Comparison of ENCODE assay signal across 24 cellular contexts in genomic region chr1:209430107-209430506, GRCh38.
DNase-seq lines count a peak whose midpoint lies in the region; ATAC-seq, FAIRE-seq and TF ChIP-seq lines count a peak whose summit lies in the region.
"Had no signal": no experiment of that assay in that cellular context is flagged by ENCODE, and none has a peak within 500 bp of the region (broad histone marks: within the 10 kb centered on the region; RNA-seq: fewer than 3 reads in every experiment).

No MANE protein-coding gene starts in this region.

- WGBS in mammary epithelial cell (ENCODE audit: low coverage, missing lambda C conversion rate) = 4% methylated on average over 3 of the region's 3 CpGs
- 69% methylated on average over 3 of the region's 3 CpGs for WGBS in smooth muscle cell (ENCODE audit: low lambda C conversion rate)

- intact Hi-C loops in mammary epithelial cell (cut with micrococcal nuclease) = loop anchor here (5.0 to 10.0 kb wide), 2 partner anchors 385 to 623 kb away; no protein-coding TSS in a partner anchor

- BruUV-seq in mammary epithelial cell (replicated peaks; lab: Mats Ljungman, UMichigan) = no TSS peak

- H3K9me3 ChIP-seq in HUES6 (ENCODE audit: control insufficient read depth, insufficient read depth, low read depth, low read length) = no peaks in the 10 kb centered on the region
- H3K9me3 ChIP-seq in mammary epithelial cell (replicated peaks; ENCODE audit: insufficient read depth, low read length) = no peaks in the 10 kb centered on the region
- H3K9me3 ChIP-seq in iPS-18c (ENCODE audit: control insufficient read depth, insufficient read depth, low read length) = no peaks in the 10 kb centered on the region
- H3K9me3 ChIP-seq in smooth muscle cell (replicated peaks; ENCODE audit: low read depth) = no peaks in the 10 kb centered on the region
- no peaks in the 10 kb centered on the region for H3K9me3 ChIP-seq in HAP-1
- H3K9me3 ChIP-seq: gastroesophageal sphincter, SJSA1 had no signal

- peak overlapping the region; percentile 91 for H3K4me2 ChIP-seq in mammary epithelial cell (ENCODE audit: insufficient read depth, low read depth, low read length)
- H3K4me2 ChIP-seq in smooth muscle cell = peak overlapping the region; percentile 68

- no peak overlapping the region for H2AFZ ChIP-seq in mammary epithelial cell (ENCODE audit: low read depth, low read length)
- no peak overlapping the region for H2AFZ ChIP-seq in smooth muscle cell (ENCODE audit: low read depth)

- no peak for FAIRE-seq in GM19239 (lab: Jason Lieb, UNC)
- FAIRE-seq: D721Med had no signal

- H3K27ac ChIP-seq in HUES6 (ENCODE audit: low read depth, low read length) (peak overlapping the region; percentile 64; the same call in 1 of the 2 replicates), mammary epithelial cell (ENCODE audit: insufficient read depth, low read depth, low read length) (peak overlapping the region; percentile 99), smooth muscle cell (ENCODE audit: low read depth) (peak overlapping the region; percentile 52)
- H3K27ac ChIP-seq: gastroesophageal sphincter, SJSA1 had no signal

- peaks cover 25% of the 10 kb centered on the region for H3K36me3 ChIP-seq in HUES6 (ENCODE audit: control insufficient read depth, insufficient read depth, low read length)
- H3K36me3 ChIP-seq in mammary epithelial cell (ENCODE audit: insufficient read depth, low read length) = peaks cover 26% of the 10 kb centered on the region
- no peaks in the 10 kb centered on the region for H3K36me3 ChIP-seq in smooth muscle cell (ENCODE audit: low read depth)
- H3K36me3 ChIP-seq in HAP-1 (replicated peaks) = no peaks in the 10 kb centered on the region
- H3K36me3 ChIP-seq: gastroesophageal sphincter, SJSA1 had no signal

- no peak for DNase-seq in mammary epithelial cell
- no peak for DNase-seq in smooth muscle cell (lab: John Stamatoyannopoulos, UW; ENCODE audit: unreplicated experiment)
- DNase-seq in NCI-H82 (lab: John Stamatoyannopoulos, UW) = no peak
- DNase-seq in HAP-1 (ENCODE audit: low spot score in 2 of 2) = no peak
- no peak for DNase-seq in GM19239 (ENCODE audit: insufficient read length, low spot score)
- DNase-seq: activated CD4-positive, alpha-beta T cell treated with anti-CD3 and anti-CD28 coated beads, Interleukin-2, amount 10 ng/mL, durations not matched to agents 24 days and 14 days; activated CD8-positive, alpha-beta memory T cell treated with anti-CD3 and anti-CD28 coated beads, Interleukin-2, amount 10 ng/mL, durations not matched to agents 7 days and 5 days; activated naive CD4-positive, alpha-beta T cell treated with anti-CD3 and anti-CD28 coated beads, Interleukin-2, amount 50 U/mL, for 16 hours; anterior cingulate cortex; central memory CD4-positive, alpha-beta T cell; Karpas-422; left ventricle myocardium superior; NCI-H1092; NCI-H187 treated with DMSO at 0.1 percent for 48 hours; NCI-H2227 treated with DMSO at 0.1 percent for 48 hours; NCI-H748 treated with DMSO at 0.1 percent for 48 hours; stimulated activated CD4-positive, alpha-beta T cell treated with anti-CD3 and anti-CD28 coated beads, Interleukin-1b, Interleukin-23, amount 100 ng/mL, for 48 hours had no signal

- H3K79me2 ChIP-seq in mammary epithelial cell (ENCODE audit: insufficient read depth, low read length) (peaks cover 46% of the 10 kb centered on the region), smooth muscle cell (ENCODE audit: low read depth) (no peaks in the 10 kb centered on the region)

- no peak for ATAC-seq in GM21825 (IDR thresholded peaks at IDR 0.05; ENCODE audit: unreplicated experiment)
- ATAC-seq: activated CD8-positive, alpha-beta memory T cell treated with anti-CD3 and anti-CD28 coated beads, Interleukin-2, amount 10 ng/mL, durations not matched to agents 7 days and 5 days; gastroesophageal sphincter; left ventricle myocardium superior; Panc1 had no signal

- no peaks in the 10 kb centered on the region for H3F3A ChIP-seq in smooth muscle cell (ENCODE audit: low read depth)

- CTCF ChIA-PET in mammary epithelial cell (lab: Charles Lee; ENCODE audit: low non-redundant PET) = interaction anchor here (0.6 kb wide), 1 partner anchor 95 kb away, joined by 3 read pairs; no protein-coding TSS in a partner anchor

- H3K27me3 ChIP-seq in HUES6 (ENCODE audit: control insufficient read depth, insufficient read depth, low read length) (no peaks in the 10 kb centered on the region), mammary epithelial cell (ENCODE audit: insufficient read depth, low read length) (no peaks in the 10 kb centered on the region), smooth muscle cell (ENCODE audit: low read depth) (no peaks in the 10 kb centered on the region), HAP-1 (ENCODE audit: low read depth) (no peaks in the 10 kb centered on the region)
- H3K27me3 ChIP-seq: SJSA1 had no signal

- TF ChIP-seq CTCF in mammary epithelial cell (conservative IDR thresholded peaks at IDR 0.05 in 1 of 2, IDR thresholded peaks at IDR 0.05 in 1 of 2; ENCODE audit: extremely low read depth in 1 of 2, insufficient read depth in 1 of 2, low read depth in 1 of 2, low read length in 2 of 2) = no peak
- no peak for TF ChIP-seq CTCF in smooth muscle cell (IDR thresholded peaks at IDR 0.05; ENCODE audit: borderline replicate concordance, insufficient read depth, poor library complexity, severe bottlenecking)

- H3K4me1 ChIP-seq in HUES6 (ENCODE audit: control insufficient read depth, insufficient read depth, low read length) = peaks cover 75% of the 10 kb centered on the region
- H3K4me1 ChIP-seq in mammary epithelial cell (ENCODE audit: insufficient read depth, low read length) = peaks cover 58% of the 10 kb centered on the region
- H3K4me1 ChIP-seq in smooth muscle cell (ENCODE audit: low read depth) = peaks cover 34% of the 10 kb centered on the region
- peaks cover 23% of the 10 kb centered on the region for H3K4me1 ChIP-seq in HAP-1
- H3K4me1 ChIP-seq: gastroesophageal sphincter had no signal

- dilution Hi-C loops in mammary epithelial cell (cut with HindIII; ENCODE audit: low sequenced_read_pairs) = no loop called here

- in situ Hi-C loops in mammary epithelial cell (cut with MboI; ENCODE audit: low sequenced_read_pairs in 2 of 2) = loop anchor here (5.0 to 10.0 kb wide), 5 partner anchors 48 to 775 kb away; no protein-coding TSS in a partner anchor
- in situ Hi-C loops in HAP-1 (cut with MboI; ENCODE audit: low sequenced_read_pairs) = no loop called here

- H3K4me3 ChIP-seq in HUES6 (ENCODE audit: low read depth, low read length) (peak overlapping the region; percentile 69), mammary epithelial cell (replicated peaks in 1 of 3; ENCODE audit: insufficient read depth in 1 of 3, low read depth in 2 of 3, low read length in 3 of 3) (peak overlapping the region; percentile 52 to 98 (median 94)), iPS-18c (ENCODE audit: insufficient read depth, low read depth, low read length) (peak overlapping the region; percentile 45; the same call in 1 of the 2 replicates), smooth muscle cell (peak overlapping the region; percentile 40), HAP-1 (no peak overlapping the region)
- H3K4me3 ChIP-seq: gastroesophageal sphincter, SJSA1 had no signal

- peak overlapping the region; percentile 79 for H3K9ac ChIP-seq in HUES6 (ENCODE audit: low read length)
- H3K9ac ChIP-seq in mammary epithelial cell (ENCODE audit: insufficient read depth, low read length) = peak overlapping the region; percentile 100
- H3K9ac ChIP-seq in smooth muscle cell (ENCODE audit: low read depth) = peak overlapping the region; percentile 27

- H4K20me1 ChIP-seq in mammary epithelial cell (ENCODE audit: insufficient read depth, low read length) = no peaks in the 10 kb centered on the region
- H4K20me1 ChIP-seq in smooth muscle cell (ENCODE audit: low read depth) = no peaks in the 10 kb centered on the region

Comparison
In these comparisons a context has a peak if more than half of its experiments do, and no peak if none do; other contexts are left out.
1. H3K9ac ChIP-seq: peak in every context shown above with its lines; median percentile 100 in mammary epithelial cell; 79 in HUES6; 27 in smooth muscle cell.